ENCODE assay signal across 13 cellular contexts in genomic region chr4:77010841-77011354, GRCh38.
DNase-seq lines count a peak whose midpoint lies in the region; ATAC-seq and TF ChIP-seq lines count a peak whose summit lies in the region.
"Had no signal": no experiment of that assay in that cellular context is flagged by ENCODE, and none has a peak within 500 bp of the region (broad histone marks: within the 10 kb centered on the region; RNA-seq: fewer than 3 reads in every experiment).

No MANE protein-coding gene starts in this region.

- H3K9me3 ChIP-seq in smooth muscle cell (replicated peaks; ENCODE audit: low read depth) (no peaks in the 10 kb centered on the region), lower lobe of right lung (no peaks in the 10 kb centered on the region)
- H3K9me3 ChIP-seq: left ventricle myocardium inferior, tibial nerve had no signal

- peaks cover 84% of the 10 kb centered on the region for H3K36me3 Mint-ChIP-seq in HFFc6 (ENCODE audit: low read depth)
- peaks cover 19% of the 10 kb centered on the region for H3K36me3 Mint-ChIP-seq in activated T-helper 17 cell treated with anti-CD3 and anti-CD28 coated beads, Interleukin-2, amount 50 U/mL, for 72 hours (ENCODE audit: low read depth)

- peak; percentile 86 for DNase-seq in HFFc6
- DNase-seq in foreskin keratinocyte: peak; percentile 32 to 49
- DNase-seq in smooth muscle cell (lab: John Stamatoyannopoulos, UW; ENCODE audit: unreplicated experiment): no peak
- no peak for DNase-seq in lower lobe of right lung
- DNase-seq: effector CD4-positive, alpha-beta T cell; Karpas-422; left ventricle myocardium inferior; stimulated activated CD4-positive, alpha-beta T cell treated with anti-CD3 and anti-CD28 coated beads, Interleukin-12 subunit alpha, Interleukin-12 subunit beta, amount 100 ng/mL, for 4 hours; WERI-Rb-1 had no signal

- H3K4me3 ChIP-seq in smooth muscle cell (no peak overlapping the region), lower lobe of right lung (no peak overlapping the region)
- H3K4me3 ChIP-seq: left ventricle myocardium inferior, tibial nerve had no signal

- peak overlapping the region; percentile 93 for H3K27ac Mint-ChIP-seq in HFFc6
- peak overlapping the region; percentile 12 for H3K27ac Mint-ChIP-seq in activated T-helper 17 cell treated with anti-CD3 and anti-CD28 coated beads, Interleukin-2, amount 50 U/mL, for 72 hours

- no peak for TF ChIP-seq CTCF in HFFc6 (IDR thresholded peaks at IDR 0.05)
- no peak for TF ChIP-seq CTCF in foreskin keratinocyte (conservative IDR thresholded peaks at IDR 0.05)
- no peak for TF ChIP-seq CTCF in smooth muscle cell (IDR thresholded peaks at IDR 0.05; ENCODE audit: borderline replicate concordance, insufficient read depth, poor library complexity, severe bottlenecking)
- TF ChIP-seq CTCF in lower lobe of right lung (IDR thresholded peaks at IDR 0.05): no peak

- no peaks in the 10 kb centered on the region for H3K27me3 ChIP-seq in foreskin keratinocyte
- H3K27me3 ChIP-seq in smooth muscle cell (ENCODE audit: low read depth): no peaks in the 10 kb centered on the region
- H3K27me3 ChIP-seq in lower lobe of right lung (ENCODE audit: low read depth): no peaks in the 10 kb centered on the region
- H3K27me3 ChIP-seq: tibial nerve had no signal

- H3F3A ChIP-seq in smooth muscle cell (ENCODE audit: low read depth): peaks cover 23% of the 10 kb centered on the region

- peaks cover 100% of the 10 kb centered on the region for H3K4me1 Mint-ChIP-seq in HFFc6 (ENCODE audit: low read depth)
- H3K4me1 Mint-ChIP-seq in activated T-helper 17 cell treated with anti-CD3 and anti-CD28 coated beads, Interleukin-2, amount 50 U/mL, for 72 hours: peaks cover 37% of the 10 kb centered on the region

- H3K4me2 ChIP-seq in smooth muscle cell: peak overlapping the region; percentile 75

- intact Hi-C loops in lower lobe of right lung (cut with DNase I): no loop called here

- H3K27me3 Mint-ChIP-seq in HFFc6 (ENCODE audit: insufficient read depth): peaks cover 5% of the 10 kb centered on the region
- H3K27me3 Mint-ChIP-seq in activated T-helper 17 cell treated with anti-CD3 and anti-CD28 coated beads, Interleukin-2, amount 50 U/mL, for 72 hours: no peaks in the 10 kb centered on the region

- H2AFZ ChIP-seq in smooth muscle cell (ENCODE audit: low read depth): no peak overlapping the region

- H3K36me3 ChIP-seq in smooth muscle cell (ENCODE audit: low read depth) (peaks cover 13% of the 10 kb centered on the region), lower lobe of right lung (peaks cover 18% of the 10 kb centered on the region)

- no peaks in the 10 kb centered on the region for H4K20me1 ChIP-seq in smooth muscle cell (ENCODE audit: low read depth)

- WGBS in smooth muscle cell (ENCODE audit: low lambda C conversion rate): 58% methylated on average over 3 of the region's 3 CpGs

- peak overlapping the region; percentile 55 for H3K9ac ChIP-seq in smooth muscle cell (ENCODE audit: low read depth)

- H3K4me1 ChIP-seq in foreskin keratinocyte: peaks cover 12% of the 10 kb centered on the region
- H3K4me1 ChIP-seq in smooth muscle cell (ENCODE audit: low read depth): peaks cover 41% of the 10 kb centered on the region
- H3K4me1 ChIP-seq in lower lobe of right lung: peaks cover 25% of the 10 kb centered on the region

- H3K9me3 Mint-ChIP-seq in HFFc6: no peaks in the 10 kb centered on the region
- no peaks in the 10 kb centered on the region for H3K9me3 Mint-ChIP-seq in activated T-helper 17 cell treated with anti-CD3 and anti-CD28 coated beads, Interleukin-2, amount 50 U/mL, for 72 hours

- ATAC-seq in activated T-helper 17 cell treated with anti-CD3 and anti-CD28 coated beads, Interleukin-2, amount 50 U/mL, for 72 hours (replicated peaks): no peak
- peak; percentile 30 for ATAC-seq in foreskin keratinocyte
- no peak for ATAC-seq in HG03571 (IDR thresholded peaks at IDR 0.05; ENCODE audit: unreplicated experiment)
- no peak for ATAC-seq in lower lobe of right lung
- ATAC-seq in HG03378 (IDR thresholded peaks at IDR 0.05; ENCODE audit: unreplicated experiment): no peak

- peak overlapping the region; percentile 82 for H3K4me3 Mint-ChIP-seq in HFFc6
- no peak overlapping the region for H3K4me3 Mint-ChIP-seq in activated T-helper 17 cell treated with anti-CD3 and anti-CD28 coated beads, Interleukin-2, amount 50 U/mL, for 72 hours

- H3K79me2 ChIP-seq in smooth muscle cell (ENCODE audit: low read depth): peaks cover 23% of the 10 kb centered on the region

- no peak overlapping the region for H3K27ac ChIP-seq in foreskin keratinocyte
- H3K27ac ChIP-seq in smooth muscle cell (ENCODE audit: low read depth): peak overlapping the region; percentile 91
- no peak overlapping the region for H3K27ac ChIP-seq in lower lobe of right lung
- H3K27ac ChIP-seq: left ventricle myocardium inferior, tibial nerve, WERI-Rb-1 had no signal

Comparison
In these comparisons a context has a peak if more than half of its experiments do, and no peak if none do; other contexts are left out.
1. DNase-seq: peak in HFFc6 (single experiment) and foreskin keratinocyte (2 of 2); none in smooth muscle cell (single experiment) and lower lobe of right lung (single experiment).